8 cellular contexts compared by ENCODE assay signal in genomic region chr1:114756009-114756892, GRCh38. TPM values are rescaled to one million over a fixed set of nuclear protein-coding genes. Genes with fewer than 3 reads are reported as not detected.
DNase-seq lines count a peak whose midpoint lies in the region; ATAC-seq and TF ChIP-seq lines count a peak whose summit lies in the region.

No MANE protein-coding gene starts in this region.

- H3K4me1 Mint-ChIP-seq in activated T-cell treated with anti-CD3 and anti-CD28 coated beads, Interleukin-2, amount 50 U/mL, for 4 hours (ENCODE audit: low read depth), result peaks cover 61% of the 10 kb centered on the region
- H3K4me1 Mint-ChIP-seq in activated CD4-positive, alpha-beta memory T cell treated with anti-CD3 and anti-CD28 coated beads, Interleukin-2, amount 10 ng/mL, durations not matched to agents 7 days and 5 days, result peaks cover 63% of the 10 kb centered on the region

- DNase-seq in activated T-cell treated with anti-CD3 and anti-CD28 coated beads, Interleukin-2, amount 50 U/mL, for 4 hours, result no peak
- no peak for DNase-seq in activated T-cell treated with anti-CD3 and anti-CD28 coated beads for 4 hours
- DNase-seq in activated CD4-positive, alpha-beta memory T cell treated with anti-CD3 and anti-CD28 coated beads, Interleukin-2, amount 10 ng/mL, durations not matched to agents 7 days and 5 days, result no peak
- DNase-seq in iris pigment epithelial cell (ENCODE audit: low read depth), result peak; percentile 23
- no peak for DNase-seq in thoracic aorta (ENCODE audit: low spot score)
- DNase-seq in DMS153 (lab: John Stamatoyannopoulos, UW), result no peak
- DNase-seq in NCI-H1694 treated with DMSO at 0.1 percent for 48 hours (lab: John Stamatoyannopoulos, UW), result no peak

- peaks cover 45 to 63% of the 10 kb centered on the region in 2 donors for H3K4me1 ChIP-seq in thoracic aorta (ENCODE audit: control insufficient read depth in 1 of 2, low read depth in 2 of 2)

- H3K27ac Mint-ChIP-seq in activated CD4-positive, alpha-beta memory T cell treated with anti-CD3 and anti-CD28 coated beads, Interleukin-2, amount 10 ng/mL, durations not matched to agents 7 days and 5 days, result peak overlapping the region; percentile 100

- H3K9me3 Mint-ChIP-seq in activated T-cell treated with anti-CD3 and anti-CD28 coated beads, Interleukin-2, amount 50 U/mL, for 4 hours, result peaks cover 3% of the 10 kb centered on the region
- H3K9me3 Mint-ChIP-seq in activated CD4-positive, alpha-beta memory T cell treated with anti-CD3 and anti-CD28 coated beads, Interleukin-2, amount 10 ng/mL, durations not matched to agents 7 days and 5 days, result peaks cover 4% of the 10 kb centered on the region

- ATAC-seq in activated T-cell treated with anti-CD3 and anti-CD28 coated beads, Interleukin-2, amount 50 U/mL, for 4 hours, result peak; percentile 9 to 16
- ATAC-seq in HG03060 (IDR thresholded peaks at IDR 0.05; ENCODE audit: low read depth, unreplicated experiment), result peak; percentile 37
- ATAC-seq in thoracic aorta (ENCODE audit: insufficient number of reproducible peaks, low FRiP score, low read depth), result no peak

- H3K4me3 Mint-ChIP-seq in activated T-cell treated with anti-CD3 and anti-CD28 coated beads, Interleukin-2, amount 50 U/mL, for 4 hours, result peak overlapping the region; percentile 96
- H3K4me3 Mint-ChIP-seq in activated CD4-positive, alpha-beta memory T cell treated with anti-CD3 and anti-CD28 coated beads, Interleukin-2, amount 10 ng/mL, durations not matched to agents 7 days and 5 days, result peak overlapping the region; percentile 99

- H3K27me3 ChIP-seq in thoracic aorta (replicated peaks; ENCODE audit: insufficient read depth), result no peaks in the 10 kb centered on the region

- peak overlapping the region; percentile 76 for H3K4me3 ChIP-seq in thoracic aorta

- H3K36me3 ChIP-seq in thoracic aorta, result no peaks in the 10 kb centered on the region

- TF ChIP-seq CTCF in thoracic aorta (IDR thresholded peaks at IDR 0.05), result no peak

- peak overlapping the region; percentile 92 to 100 for H3K27ac ChIP-seq in thoracic aorta

- CTCF ChIA-PET in activated CD4-positive, alpha-beta memory T cell treated with anti-CD3 and anti-CD28 coated beads, Interleukin-2, amount 10 ng/mL, durations not matched to agents 7 days and 5 days (lab: Charles Lee), result interaction anchor here (1.6 to 1.7 kb wide), 2 partner anchors 24 to 39 kb away, joined by 4 to 6 read pairs; partner anchors contain the start of genes NRAS and SIKE1

- POLR2A ChIA-PET in activated CD4-positive, alpha-beta memory T cell treated with anti-CD3 and anti-CD28 coated beads, Interleukin-2, amount 10 ng/mL, durations not matched to agents 7 days and 5 days (lab: Charles Lee), result interaction anchor here (1.3 to 7.3 kb wide), 9 partner anchors 9 to 245 kb away, joined by 4 to 56 read pairs (median 8); partner anchors contain the start of genes NRAS, SIKE1 and TRIM33

- no peaks in the 10 kb centered on the region for H3K9me3 ChIP-seq in thoracic aorta

- peaks cover 18% of the 10 kb centered on the region for H3K36me3 Mint-ChIP-seq in activated T-cell treated with anti-CD3 and anti-CD28 coated beads, Interleukin-2, amount 50 U/mL, for 4 hours (ENCODE audit: insufficient read depth)
- peaks cover 39% of the 10 kb centered on the region for H3K36me3 Mint-ChIP-seq in activated CD4-positive, alpha-beta memory T cell treated with anti-CD3 and anti-CD28 coated beads, Interleukin-2, amount 10 ng/mL, durations not matched to agents 7 days and 5 days (ENCODE audit: low read depth)

- H3K27me3 Mint-ChIP-seq in activated T-cell treated with anti-CD3 and anti-CD28 coated beads, Interleukin-2, amount 50 U/mL, for 4 hours (ENCODE audit: low read depth), result no peaks in the 10 kb centered on the region
- H3K27me3 Mint-ChIP-seq in activated CD4-positive, alpha-beta memory T cell treated with anti-CD3 and anti-CD28 coated beads, Interleukin-2, amount 10 ng/mL, durations not matched to agents 7 days and 5 days, result no peaks in the 10 kb centered on the region

RNA-seq across cellular contexts. Expression of gene CSDE1, which starts 1.5 kb away (rescaled TPM):
- 100 to 1,000 TPM; 460 to 486 (median 469) TPM for total RNA-seq in activated T-cell treated with anti-CD3 and anti-CD28 coated beads, Interleukin-2, amount 50 U/mL, for 4 hours
- total RNA-seq in activated CD4-positive, alpha-beta memory T cell treated with anti-CD3 and anti-CD28 coated beads, Interleukin-2, amount 10 ng/mL, durations not matched to agents 7 days and 5 days, result 100 to 1,000 TPM; 407 to 411 TPM
- 1,000 to 10,000 TPM in 1 of 2 donors, 100 to 1,000 TPM in 1; 560 to 1,490 TPM for total RNA-seq in thoracic aorta

RNA-seq across cellular contexts. Expression of gene SIKE1, which starts 24.2 kb away (rescaled TPM):
- total RNA-seq in activated T-cell treated with anti-CD3 and anti-CD28 coated beads, Interleukin-2, amount 50 U/mL, for 4 hours, result 10 to 100 TPM; 69.2 to 84.7 (median 77.5) TPM
- 10 to 100 TPM; 59.4 to 68.5 TPM for total RNA-seq in activated CD4-positive, alpha-beta memory T cell treated with anti-CD3 and anti-CD28 coated beads, Interleukin-2, amount 10 ng/mL, durations not matched to agents 7 days and 5 days
- 10 to 100 TPM; 26.0 to 43.2 TPM for total RNA-seq in thoracic aorta

RNA-seq across cellular contexts. Expression of gene NRAS, which starts 39.7 kb away (rescaled TPM):
- 10 to 100 TPM; 64.5 to 70.3 (median 67.6) TPM for total RNA-seq in activated T-cell treated with anti-CD3 and anti-CD28 coated beads, Interleukin-2, amount 50 U/mL, for 4 hours
- 10 to 100 TPM; 53.4 to 54.1 TPM for total RNA-seq in activated CD4-positive, alpha-beta memory T cell treated with anti-CD3 and anti-CD28 coated beads, Interleukin-2, amount 10 ng/mL, durations not matched to agents 7 days and 5 days
- total RNA-seq in thoracic aorta, result 10 to 100 TPM; 11.4 to 24.8 TPM
